2 cellular contexts compared by ENCODE assay signal in genomic region chrX:40132751-40133150, GRCh38.
A peak's percentile ranks its signal among the peaks of the same experiment; 100 is the strongest.
TF ChIP-seq lines count a peak whose summit lies in the region.

No MANE protein-coding gene starts in this region.

TF ChIP-seq in A549, 52 proteins besides CTCF, POLR2A, EP300 and RAD21 (continued from another document):
- TF ChIP-seq REST (IDR thresholded peaks at IDR 0.05) (no peak), FOSL2 (IDR thresholded peaks at IDR 0.05) (no peak), FOSL2 (CRISPR knock-in tag; IDR thresholded peaks at IDR 0.05) (peak; percentile 68)

TF ChIP-seq in GM23338, 12 proteins besides CTCF, POLR2A, EP300 and RAD21:
- no peak for TF ChIP-seq ZNF462 (CRISPR knock-in tag; IDR thresholded peaks at IDR 0.05)
- no peak for TF ChIP-seq STAT1 (IDR thresholded peaks at IDR 0.05; ENCODE audit: unreplicated experiment)
- TF ChIP-seq ZNF114 (CRISPR knock-in tag; IDR thresholded peaks at IDR 0.05), result no peak
- TF ChIP-seq NANOG (IDR thresholded peaks at IDR 0.05; ENCODE audit: borderline replicate concordance), result no peak
- TF ChIP-seq, protein P1, sequence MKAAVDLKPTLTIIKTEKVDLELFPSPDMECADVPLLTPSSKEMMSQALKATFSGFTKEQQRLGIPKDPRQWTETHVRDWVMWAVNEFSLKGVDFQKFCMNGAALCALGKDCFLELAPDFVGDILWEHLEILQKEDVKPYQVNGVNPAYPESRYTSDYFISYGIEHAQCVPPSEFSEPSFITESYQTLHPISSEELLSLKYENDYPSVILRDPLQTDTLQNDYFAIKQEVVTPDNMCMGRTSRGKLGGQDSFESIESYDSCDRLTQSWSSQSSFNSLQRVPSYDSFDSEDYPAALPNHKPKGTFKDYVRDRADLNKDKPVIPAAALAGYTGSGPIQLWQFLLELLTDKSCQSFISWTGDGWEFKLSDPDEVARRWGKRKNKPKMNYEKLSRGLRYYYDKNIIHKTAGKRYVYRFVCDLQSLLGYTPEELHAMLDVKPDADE (IDR thresholded peaks at IDR 0.05), result no peak
- no peak for TF ChIP-seq CREB1 (CRISPR knock-in tag; IDR thresholded peaks at IDR 0.05; ENCODE audit: low read depth)
- no peak for TF ChIP-seq POLR2AphosphoS5 (IDR thresholded peaks at IDR 0.05; ENCODE audit: low read depth)
- TF ChIP-seq REST (IDR thresholded peaks at IDR 0.05; ENCODE audit: unreplicated experiment), result no peak
- TF ChIP-seq EZH2 (IDR thresholded peaks at IDR 0.05; ENCODE audit: low read depth, unreplicated experiment), result no peak
- TF ChIP-seq ZNF331 (CRISPR knock-in tag; IDR thresholded peaks at IDR 0.05; ENCODE audit: low read depth), result no peak
- no peak for TF ChIP-seq EZH2phosphoT487 (IDR thresholded peaks at IDR 0.05; ENCODE audit: unreplicated experiment)
- TF ChIP-seq JUNB (IDR thresholded peaks at IDR 0.05; ENCODE audit: unreplicated experiment), result no peak
TF ChIP-seq in GM23338: peak in this region for 0.
